39 cellular contexts compared by ENCODE assay signal in the genomic region with DNA sequence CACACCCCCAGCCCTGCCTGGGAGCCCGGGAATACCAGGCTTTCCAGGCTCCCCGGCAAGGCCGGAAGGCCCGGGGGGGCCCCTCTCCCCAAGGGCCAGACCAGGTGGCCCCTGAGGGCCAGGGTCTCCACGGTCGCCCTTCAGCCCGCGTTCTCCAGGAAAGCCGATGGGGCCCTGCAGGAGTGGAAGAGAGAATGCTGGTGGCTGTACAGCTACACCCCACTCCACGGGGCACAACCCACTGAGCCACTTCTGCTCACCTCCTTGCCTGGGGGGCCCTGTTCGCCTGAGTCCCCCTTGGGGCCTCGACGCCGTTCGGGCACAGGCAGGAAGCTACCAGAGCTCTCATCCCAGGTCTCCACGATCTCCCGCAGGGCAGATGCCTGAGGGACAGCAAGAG. TPM values are rescaled to one million over a fixed set of nuclear protein-coding genes. Genes with fewer than 3 reads are reported as not detected.
"Had no signal": no experiment of that assay in that cellular context is flagged by ENCODE, and none has a peak within 500 bp of the region (broad histone marks: within the 10 kb centered on the region; RNA-seq: fewer than 3 reads in every experiment).

No MANE protein-coding gene starts in this region.

- H3K36me3 ChIP-seq: adrenal gland, breast epithelium had no signal

- DNase-seq: activated B cell treated with CpG ODN at 0.5 μM for 24 hours; activated CD4-positive, alpha-beta memory T cell treated with anti-CD3 and anti-CD28 coated beads for 36 hours; activated CD4-positive, alpha-beta T cell treated with anti-CD3 and anti-CD28 coated beads for 4 hours; activated CD4-positive, alpha-beta T cell treated with anti-CD3 and anti-CD28 coated beads, Interleukin-2, amount 10 ng/mL, durations not matched to agents 24 days and 14 days; activated CD4-positive, alpha-beta T cell treated with anti-CD3 and anti-CD28 coated beads, Interleukin-2, amount 50 U/mL, for 1 hour; activated CD4-positive, alpha-beta T cell treated with anti-CD3 and anti-CD28 coated beads, Interleukin-2, amount 50 U/mL, for 4 hours; activated CD4-positive, CD25-positive, alpha-beta regulatory T cell treated with anti-CD3 and anti-CD28 coated beads, Interleukin-2, amount 50 U/mL, for 72 hours; activated CD8-positive, alpha-beta memory T cell treated with anti-CD3 and anti-CD28 coated beads, Interleukin-2, amount 50 U/mL, for 4 hours; activated CD8-positive, alpha-beta T cell treated with anti-CD3 and anti-CD28 coated beads for 36 hours; activated effector memory CD4-positive, alpha-beta T cell treated with anti-CD3 and anti-CD28 coated beads, Interleukin-2, amount 50 U/mL, for 16 hours; activated gamma-delta T cell treated with Interleukin-2 at 50 U/mL for 16 hours; activated naive CD4-positive, alpha-beta T cell; activated naive CD4-positive, alpha-beta T cell treated with anti-CD3 and anti-CD28 coated beads for 36 hours; activated naive CD4-positive, alpha-beta T cell treated with anti-CD3 and anti-CD28 coated beads, Interleukin-2, amount 50 U/mL, for 16 hours; activated naive CD8-positive, alpha-beta T cell treated with anti-CD3 and anti-CD28 coated beads for 36 hours; activated T-cell treated with anti-CD3 and anti-CD28 coated beads for 4 hours; activated T-cell treated with anti-CD3 and anti-CD28 coated beads, Interleukin-2, amount 50 U/mL, for 1 hour; activated T-cell treated with anti-CD3 and anti-CD28 coated beads, Interleukin-2, amount 50 U/mL, for 4 hours; activated T-cell treated with anti-CD3 and anti-CD28 coated beads, Interleukin-2, amount 50 U/mL, for 72 hours; adrenal gland; amniotic stem cell; aorta; body of pancreas; brain microvascular endothelial cell; central memory CD4-positive, alpha-beta T cell; T-helper 2 cell; T-helper 9 cell had no signal

- H3K4me3 Mint-ChIP-seq: activated B cell treated with CpG ODN at 0.5 μM for 24 hours; activated CD4-positive, alpha-beta memory T cell treated with anti-CD3 and anti-CD28 coated beads for 36 hours; activated CD4-positive, alpha-beta T cell treated with anti-CD3 and anti-CD28 coated beads, Interleukin-2, amount 10 ng/mL, durations not matched to agents 24 days and 14 days; activated CD8-positive, alpha-beta T cell treated with anti-CD3 and anti-CD28 coated beads for 36 hours; activated naive CD4-positive, alpha-beta T cell treated with anti-CD3 and anti-CD28 coated beads for 36 hours; activated naive CD8-positive, alpha-beta T cell treated with anti-CD3 and anti-CD28 coated beads for 36 hours; activated T-cell treated with anti-CD3 and anti-CD28 coated beads, Interleukin-2, amount 50 U/mL, for 4 hours; activated T-cell treated with anti-CD3 and anti-CD28 coated beads, Interleukin-2, amount 50 U/mL, for 72 hours; activated T-helper 1 cell treated with anti-CD3 and anti-CD28 coated beads, Interleukin-12 subunit alpha, Interleukin-12 subunit beta, Interleukin-2, Interleukin-4 antibody, amounts not matched to agents 30 ng/mL and 10 ng/mL and 1 ng/mL, durations not matched to agents 14 hours and 24 hours and 36 hours; activated T-helper 17 cell treated with anti-CD3 and anti-CD28 coated beads, Interleukin-2, amount 50 U/mL, for 72 hours; T-helper 1 cell treated with Interleukin-12 subunit alpha and Interleukin-12 subunit beta and Interleukin-4 antibody, amounts not matched to agents 30 μg/mL and 1 μg/mL, for 36 hours; T-helper 2 cell treated with Interferon-gamma antibody and Interleukin-4, amounts not matched to agents 5 μg/mL and 100 μg/mL, for 36 hours had no signal

- H3K27ac Mint-ChIP-seq: activated B cell treated with CpG ODN at 0.5 μM for 24 hours; activated CD4-positive, alpha-beta memory T cell treated with anti-CD3 and anti-CD28 coated beads for 36 hours; activated CD4-positive, alpha-beta T cell treated with anti-CD3 and anti-CD28 coated beads, Interleukin-2, amount 10 ng/mL, durations not matched to agents 24 days and 14 days; activated CD8-positive, alpha-beta T cell treated with anti-CD3 and anti-CD28 coated beads for 36 hours; activated naive CD4-positive, alpha-beta T cell treated with anti-CD3 and anti-CD28 coated beads for 36 hours; activated naive CD4-positive, alpha-beta T cell treated with anti-CD3 and anti-CD28 coated beads, Interleukin-2, amount 50 U/mL, for 72 hours; activated naive CD8-positive, alpha-beta T cell treated with anti-CD3 and anti-CD28 coated beads for 36 hours; activated T-cell treated with anti-CD3 and anti-CD28 coated beads, Interleukin-2, amount 50 U/mL, for 72 hours; activated T-helper 1 cell treated with anti-CD3 and anti-CD28 coated beads, Interleukin-12 subunit alpha, Interleukin-12 subunit beta, Interleukin-2, Interleukin-4 antibody, amounts not matched to agents 30 ng/mL and 10 ng/mL and 1 ng/mL, durations not matched to agents 14 hours and 24 hours and 36 hours; activated T-helper 17 cell treated with anti-CD3 and anti-CD28 coated beads, Interleukin-2, amount 50 U/mL, for 72 hours; T-helper 1 cell treated with Interleukin-12 subunit alpha and Interleukin-12 subunit beta and Interleukin-4 antibody, amounts not matched to agents 30 μg/mL and 1 μg/mL, for 36 hours; T-helper 2 cell treated with Interferon-gamma antibody and Interleukin-4, amounts not matched to agents 5 μg/mL and 100 μg/mL, for 36 hours had no signal

- H3K4me1 ChIP-seq: adrenal gland, body of pancreas, breast epithelium had no signal

- H3K9me3 ChIP-seq: adrenal gland, body of pancreas, breast epithelium had no signal

- H3K27me3 ChIP-seq: adrenal gland, body of pancreas, brain microvascular endothelial cell, breast epithelium had no signal

- FAIRE-seq: astrocyte, TTC549 had no signal

- H3K27ac ChIP-seq: adrenal gland, body of pancreas, brain microvascular endothelial cell, breast epithelium, VCaP had no signal

- H3K36me3 Mint-ChIP-seq: activated CD4-positive, alpha-beta memory T cell treated with anti-CD3 and anti-CD28 coated beads for 36 hours; activated naive CD4-positive, alpha-beta T cell treated with anti-CD3 and anti-CD28 coated beads, Interleukin-2, amount 50 U/mL, for 72 hours; activated naive CD8-positive, alpha-beta T cell treated with anti-CD3 and anti-CD28 coated beads for 36 hours had no signal

- ATAC-seq: activated CD8-positive, alpha-beta T cell treated with anti-CD3 and anti-CD28 coated beads for 36 hours; activated naive CD4-positive, alpha-beta T cell treated with anti-CD3 and anti-CD28 coated beads, Interleukin-2, amount 50 U/mL, for 72 hours; activated T-cell treated with anti-CD3 and anti-CD28 coated beads, Interleukin-2, amount 50 U/mL, for 4 hours; activated T-cell treated with anti-CD3 and anti-CD28 coated beads, Interleukin-2, amount 50 U/mL, for 72 hours; activated T-helper 17 cell treated with anti-CD3 and anti-CD28 coated beads, Interleukin-2, amount 50 U/mL, for 72 hours; body of pancreas had no signal

- H3K27me3 Mint-ChIP-seq: activated B cell treated with CpG ODN at 0.5 μM for 24 hours; activated CD4-positive, alpha-beta memory T cell treated with anti-CD3 and anti-CD28 coated beads for 36 hours; activated CD4-positive, alpha-beta T cell treated with anti-CD3 and anti-CD28 coated beads, Interleukin-2, amount 10 ng/mL, durations not matched to agents 24 days and 14 days; activated CD8-positive, alpha-beta T cell treated with anti-CD3 and anti-CD28 coated beads for 36 hours; activated naive CD8-positive, alpha-beta T cell treated with anti-CD3 and anti-CD28 coated beads for 36 hours; activated T-helper 17 cell treated with anti-CD3 and anti-CD28 coated beads, Interleukin-2, amount 50 U/mL, for 72 hours had no signal

- H3K4me1 Mint-ChIP-seq: activated B cell treated with CpG ODN at 0.5 μM for 24 hours; activated CD4-positive, alpha-beta T cell treated with anti-CD3 and anti-CD28 coated beads, Interleukin-2, amount 10 ng/mL, durations not matched to agents 24 days and 14 days; activated naive CD8-positive, alpha-beta T cell treated with anti-CD3 and anti-CD28 coated beads for 36 hours; activated T-helper 17 cell treated with anti-CD3 and anti-CD28 coated beads, Interleukin-2, amount 50 U/mL, for 72 hours had no signal

- H3K9me3 Mint-ChIP-seq: activated B cell treated with CpG ODN at 0.5 μM for 24 hours; activated CD4-positive, alpha-beta memory T cell treated with anti-CD3 and anti-CD28 coated beads for 36 hours; activated CD4-positive, alpha-beta T cell treated with anti-CD3 and anti-CD28 coated beads, Interleukin-2, amount 10 ng/mL, durations not matched to agents 24 days and 14 days; activated CD8-positive, alpha-beta T cell treated with anti-CD3 and anti-CD28 coated beads for 36 hours; activated naive CD4-positive, alpha-beta T cell treated with anti-CD3 and anti-CD28 coated beads for 36 hours; activated naive CD4-positive, alpha-beta T cell treated with anti-CD3 and anti-CD28 coated beads, Interleukin-2, amount 50 U/mL, for 72 hours; activated naive CD8-positive, alpha-beta T cell treated with anti-CD3 and anti-CD28 coated beads for 36 hours; activated T-cell treated with anti-CD3 and anti-CD28 coated beads, Interleukin-2, amount 50 U/mL, for 4 hours; activated T-cell treated with anti-CD3 and anti-CD28 coated beads, Interleukin-2, amount 50 U/mL, for 72 hours; activated T-helper 1 cell treated with anti-CD3 and anti-CD28 coated beads, Interleukin-12 subunit alpha, Interleukin-12 subunit beta, Interleukin-2, Interleukin-4 antibody, amounts not matched to agents 30 ng/mL and 10 ng/mL and 1 ng/mL, durations not matched to agents 14 hours and 24 hours and 36 hours; activated T-helper 17 cell treated with anti-CD3 and anti-CD28 coated beads, Interleukin-2, amount 50 U/mL, for 72 hours; T-helper 1 cell treated with Interleukin-12 subunit alpha and Interleukin-12 subunit beta and Interleukin-4 antibody, amounts not matched to agents 30 μg/mL and 1 μg/mL, for 36 hours; T-helper 2 cell treated with Interferon-gamma antibody and Interleukin-4, amounts not matched to agents 5 μg/mL and 100 μg/mL, for 36 hours had no signal

- H3K4me3 ChIP-seq: adrenal gland, body of pancreas, breast epithelium had no signal

RNA-seq across cellular contexts. Expression of a gene that starts 11.8 kb away (rescaled TPM):
- total RNA-seq: activated B cell treated with CpG ODN at 0.5 μM for 24 hours; activated CD4-positive, alpha-beta memory T cell treated with anti-CD3 and anti-CD28 coated beads for 36 hours; activated CD4-positive, alpha-beta T cell treated with anti-CD3 and anti-CD28 coated beads, Interleukin-2, amount 10 ng/mL, durations not matched to agents 24 days and 14 days; activated CD8-positive, alpha-beta memory T cell treated with anti-CD3 and anti-CD28 coated beads for 36 hours; activated CD8-positive, alpha-beta T cell treated with anti-CD3 and anti-CD28 coated beads for 36 hours; activated naive CD4-positive, alpha-beta T cell treated with anti-CD3 and anti-CD28 coated beads for 36 hours; activated naive CD8-positive, alpha-beta T cell treated with anti-CD3 and anti-CD28 coated beads for 36 hours; activated T-cell treated with anti-CD3 and anti-CD28 coated beads, Interleukin-2, amount 50 U/mL, for 72 hours; body of pancreas had no signal

RNA-seq across cellular contexts. Expression of a gene that starts 46.2 kb away (rescaled TPM):
- total RNA-seq: activated B cell treated with CpG ODN at 0.5 μM for 24 hours; activated CD8-positive, alpha-beta memory T cell treated with anti-CD3 and anti-CD28 coated beads for 36 hours; activated naive CD4-positive, alpha-beta T cell treated with anti-CD3 and anti-CD28 coated beads for 36 hours; activated naive CD8-positive, alpha-beta T cell treated with anti-CD3 and anti-CD28 coated beads for 36 hours; activated T-cell treated with anti-CD3 and anti-CD28 coated beads, Interleukin-2, amount 50 U/mL, for 4 hours; activated T-cell treated with anti-CD3 and anti-CD28 coated beads, Interleukin-2, amount 50 U/mL, for 72 hours; activated T-helper 1 cell treated with anti-CD3 and anti-CD28 coated beads, Interleukin-12 subunit alpha, Interleukin-12 subunit beta, Interleukin-2, Interleukin-4 antibody, amounts not matched to agents 30 ng/mL and 10 ng/mL and 1 ng/mL, durations not matched to agents 14 hours and 24 hours and 36 hours; adrenal gland; aorta; body of pancreas; breast epithelium; cardiac septum; cerebellum had no signal
- polyA plus RNA-seq: adrenal gland had no signal
